In the genomic region with DNA sequence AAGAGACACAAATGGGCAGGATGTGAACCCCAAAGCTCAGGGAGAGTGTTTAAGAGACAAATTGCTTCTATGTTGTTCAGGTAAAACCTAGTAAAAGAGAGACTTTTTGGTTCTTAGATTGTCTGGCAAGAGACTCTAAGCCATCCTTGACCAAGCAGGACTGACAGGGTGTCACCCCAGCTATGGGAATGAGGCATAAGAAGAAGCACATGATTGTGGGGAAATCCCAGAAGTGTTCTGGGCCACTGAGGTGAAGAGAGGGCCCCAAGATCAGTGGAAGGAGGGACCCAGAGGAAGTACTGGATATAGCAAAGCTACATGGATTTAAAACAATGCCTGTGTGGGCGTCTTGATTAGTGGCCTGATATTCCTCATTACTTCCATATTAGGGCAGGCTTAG, we compare ENCODE assay signal across 21 cellular contexts.
A peak's percentile ranks its signal among the peaks of the same experiment; 100 is the strongest.
DNase-seq lines count a peak whose midpoint lies in the region; ATAC-seq and TF ChIP-seq lines count a peak whose summit lies in the region.
"Had no signal": no experiment of that assay in that cellular context is flagged by ENCODE, and none has a peak within 500 bp of the region (broad histone marks: within the 10 kb centered on the region; RNA-seq: fewer than 3 reads in every experiment).

No MANE protein-coding gene starts in this region.

- no peak for DNase-seq in activated CD4-positive, alpha-beta T cell treated with anti-CD3 and anti-CD28 coated beads for 36 hours
- no peak for DNase-seq in activated CD4-positive, alpha-beta T cell treated with anti-CD3 and anti-CD28 coated beads, Interleukin-2, amount 50 U/mL, for 1 hour
- peak; percentile 79 for DNase-seq in mammary epithelial cell
- DNase-seq in omental fat pad (ENCODE audit: low spot score) = no peak
- no peak for DNase-seq in glutamatergic neuron
- DNase-seq in COR-L47 (lab: John Stamatoyannopoulos, UW) = no peak
- no peak for DNase-seq in NCI-H187 treated with DMSO at 0.1 percent for 48 hours (lab: John Stamatoyannopoulos, UW)
- DNase-seq: activated naive CD4-positive, alpha-beta T cell treated with anti-CD3 and anti-CD28 coated beads for 36 hours; BE2C; Karpas-422; mucosa of descending colon; NCI-H1105 treated with DMSO at 0.1 percent for 48 hours; ovary; stimulated activated CD4-positive, alpha-beta T cell treated with anti-CD3 and anti-CD28 coated beads, Interleukin-4, amount 100 ng/mL, for 4 hours; stimulated activated CD8-positive, alpha-beta memory T cell treated with anti-CD3 and anti-CD28 coated beads, Interleukin-4, amount 100 ng/mL, for 48 hours had no signal

- H3K4me3 Mint-ChIP-seq in activated CD4-positive, alpha-beta T cell treated with anti-CD3 and anti-CD28 coated beads for 36 hours = no peak overlapping the region
- no peak overlapping the region for H3K4me3 Mint-ChIP-seq in glutamatergic neuron (ENCODE audit: unreplicated experiment)
- H3K4me3 Mint-ChIP-seq: activated naive CD4-positive, alpha-beta T cell treated with anti-CD3 and anti-CD28 coated beads for 36 hours; dendritic cell treated with granulocyte-macrophage colony-stimulating factor and Interleukin-4, amounts not matched to agents 40 ng/mL and 50 ng/mL, for 4 days had no signal

- H3K4me1 Mint-ChIP-seq in activated CD4-positive, alpha-beta T cell treated with anti-CD3 and anti-CD28 coated beads for 36 hours = peaks cover 17% of the 10 kb centered on the region
- H3K4me1 Mint-ChIP-seq in glutamatergic neuron (ENCODE audit: low read depth, unreplicated experiment) = peaks cover 20% of the 10 kb centered on the region

- ATAC-seq in activated CD4-positive, alpha-beta T cell treated with anti-CD3 and anti-CD28 coated beads for 36 hours = peak; percentile 40
- ATAC-seq in GM21447 (IDR thresholded peaks at IDR 0.05; ENCODE audit: unreplicated experiment) = peak; percentile 63
- peak; percentile 28 for ATAC-seq in omental fat pad (ENCODE audit: low FRiP score)
- ATAC-seq: mucosa of descending colon had no signal

- CTCF ChIA-PET in activated CD4-positive, alpha-beta T cell treated with anti-CD3 and anti-CD28 coated beads for 36 hours (lab: Charles Lee) = interaction anchor here (1.2 kb wide), 1 partner anchor 9 kb away, joined by 4 read pairs; no protein-coding TSS in a partner anchor
- CTCF ChIA-PET in mammary epithelial cell (lab: Charles Lee; ENCODE audit: low non-redundant PET) = no interaction called here

- BruUV-seq in mammary epithelial cell (replicated peaks; lab: Mats Ljungman, UMichigan) = no TSS peak

- no peaks in the 10 kb centered on the region for H3K9me3 Mint-ChIP-seq in activated CD4-positive, alpha-beta T cell treated with anti-CD3 and anti-CD28 coated beads for 36 hours (ENCODE audit: low read depth)
- H3K9me3 Mint-ChIP-seq in glutamatergic neuron (ENCODE audit: unreplicated experiment) = no peaks in the 10 kb centered on the region
- H3K9me3 Mint-ChIP-seq: activated naive CD4-positive, alpha-beta T cell treated with anti-CD3 and anti-CD28 coated beads for 36 hours; dendritic cell treated with granulocyte-macrophage colony-stimulating factor and Interleukin-4, amounts not matched to agents 40 ng/mL and 50 ng/mL, for 4 days had no signal

- H4K20me1 ChIP-seq in mammary epithelial cell (ENCODE audit: insufficient read depth, low read length) = no peaks in the 10 kb centered on the region

- H3K9ac ChIP-seq in mammary epithelial cell (ENCODE audit: insufficient read depth, low read length) = peak overlapping the region; percentile 54

- no peak overlapping the region for H2AFZ ChIP-seq in mammary epithelial cell (ENCODE audit: low read depth, low read length)

- peak overlapping the region; percentile 78 for H3K27ac ChIP-seq in mammary epithelial cell (ENCODE audit: insufficient read depth, low read depth, low read length)
- H3K27ac ChIP-seq: 22Rv1, esophagus muscularis mucosa, ovary, SK-N-MC, skin epidermis had no signal

- dilution Hi-C loops in mammary epithelial cell (cut with HindIII; ENCODE audit: low sequenced_read_pairs) = no loop called here

- H3K27ac Mint-ChIP-seq in activated CD4-positive, alpha-beta T cell treated with anti-CD3 and anti-CD28 coated beads for 36 hours = no peak overlapping the region
- H3K27ac Mint-ChIP-seq in glutamatergic neuron (ENCODE audit: unreplicated experiment) = no peak overlapping the region
- H3K27ac Mint-ChIP-seq: activated naive CD4-positive, alpha-beta T cell treated with anti-CD3 and anti-CD28 coated beads for 36 hours; dendritic cell treated with granulocyte-macrophage colony-stimulating factor and Interleukin-4, amounts not matched to agents 40 ng/mL and 50 ng/mL, for 4 days had no signal

- in situ Hi-C loops in mammary epithelial cell (cut with MboI; ENCODE audit: low sequenced_read_pairs in 2 of 2) = no loop called here

- H3K27me3 ChIP-seq in mammary epithelial cell (ENCODE audit: insufficient read depth, low read length) = no peaks in the 10 kb centered on the region
- H3K27me3 ChIP-seq: esophagus muscularis mucosa, ovary had no signal

- H3K79me2 ChIP-seq in mammary epithelial cell (ENCODE audit: insufficient read depth, low read length) = peaks cover 44% of the 10 kb centered on the region

- POLR2A ChIA-PET in activated CD4-positive, alpha-beta T cell treated with anti-CD3 and anti-CD28 coated beads for 36 hours (lab: Charles Lee) = no interaction called here

- H3K9me3 ChIP-seq in mammary epithelial cell (replicated peaks; ENCODE audit: insufficient read depth, low read length) = no peaks in the 10 kb centered on the region
- H3K9me3 ChIP-seq: BE2C, esophagus muscularis mucosa, mucosa of descending colon, ovary had no signal

- H3K36me3 Mint-ChIP-seq in activated CD4-positive, alpha-beta T cell treated with anti-CD3 and anti-CD28 coated beads for 36 hours (ENCODE audit: low read depth) = no peaks in the 10 kb centered on the region
- no peaks in the 10 kb centered on the region for H3K36me3 Mint-ChIP-seq in glutamatergic neuron (ENCODE audit: unreplicated experiment)

- intact Hi-C loops in activated CD4-positive, alpha-beta T cell treated with anti-CD3 and anti-CD28 coated beads for 36 hours (cut with DNase I, micrococcal nuclease) = loop anchor here in 1 of 2 experiments (10.0 kb wide), 1 partner anchor 1231 kb away; no protein-coding TSS in a partner anchor
- intact Hi-C loops in mammary epithelial cell (cut with micrococcal nuclease) = no loop called here

- peak overlapping the region; percentile 1 for H3K4me2 ChIP-seq in mammary epithelial cell (ENCODE audit: insufficient read depth, low read depth, low read length)

- no peak for TF ChIP-seq CTCF in mammary epithelial cell (conservative IDR thresholded peaks at IDR 0.05 in 1 of 2, IDR thresholded peaks at IDR 0.05 in 1 of 2; ENCODE audit: extremely low read depth in 1 of 2, insufficient read depth in 1 of 2, low read depth in 1 of 2, low read length in 2 of 2)
- no peak for TF ChIP-seq CTCF in omental fat pad (IDR thresholded peaks at IDR 0.05)
- TF ChIP-seq CTCF in glutamatergic neuron (IDR thresholded peaks at IDR 0.05; ENCODE audit: partially characterized antibody, unreplicated experiment) = no peak

- no peak overlapping the region for H3K4me3 ChIP-seq in mammary epithelial cell (replicated peaks in 1 of 3; ENCODE audit: insufficient read depth in 1 of 3, low read depth in 2 of 3, low read length in 3 of 3)
- H3K4me3 ChIP-seq: esophagus muscularis mucosa, mucosa of descending colon, ovary, SK-N-MC, skin epidermis had no signal

- peaks cover 16% of the 10 kb centered on the region for H3K27me3 Mint-ChIP-seq in activated CD4-positive, alpha-beta T cell treated with anti-CD3 and anti-CD28 coated beads for 36 hours
- peaks cover 4% of the 10 kb centered on the region for H3K27me3 Mint-ChIP-seq in glutamatergic neuron (ENCODE audit: unreplicated experiment)

- H3K4me1 ChIP-seq in mammary epithelial cell (ENCODE audit: insufficient read depth, low read length) = peaks cover 34% of the 10 kb centered on the region

- WGBS in mammary epithelial cell (ENCODE audit: low coverage, missing lambda C conversion rate) = 100% methylated on average over 1 of the region's 1 CpG

- H3K36me3 ChIP-seq in mammary epithelial cell (ENCODE audit: insufficient read depth, low read length) = no peaks in the 10 kb centered on the region
- H3K36me3 ChIP-seq: BE2C, esophagus muscularis mucosa, ovary had no signal
